Comparison of ENCODE assay signal across 40 cellular contexts in genomic region chr20:45742596-45742995, GRCh38. TPM values are rescaled to one million over a fixed set of nuclear protein-coding genes. Genes with fewer than 3 reads are reported as not detected.
"Had no signal": no experiment of that assay in that cellular context is flagged by ENCODE, and none has a peak within 500 bp of the region (broad histone marks: within the 10 kb centered on the region; RNA-seq: fewer than 3 reads in every experiment).

No MANE protein-coding gene starts in this region.

- H3K27me3 ChIP-seq: adrenal gland, ascending aorta, body of pancreas, brain microvascular endothelial cell, breast epithelium, cardiac muscle cell had no signal

- H3K36me3 ChIP-seq: adrenal gland, ascending aorta, brain microvascular endothelial cell, breast epithelium, cardiac muscle cell had no signal

- DNase-seq: activated effector memory CD4-positive, alpha-beta T cell treated with anti-CD3 and anti-CD28 coated beads, Interleukin-2, amount 50 U/mL, for 16 hours; activated effector memory CD4-positive, alpha-beta T cell treated with Interleukin-2 at 50 U/mL for 16 hours; activated gamma-delta T cell; activated gamma-delta T cell treated with Interleukin-2 at 50 U/mL for 16 hours; activated naive CD4-positive, alpha-beta T cell; activated naive CD4-positive, alpha-beta T cell treated with anti-CD3 and anti-CD28 coated beads for 36 hours; activated naive CD4-positive, alpha-beta T cell treated with anti-CD3 and anti-CD28 coated beads, Interleukin-2, amount 10 ng/mL, durations not matched to agents 7 days and 5 days; activated naive CD4-positive, alpha-beta T cell treated with anti-CD3 and anti-CD28 coated beads, Interleukin-2, amount 50 U/mL, for 16 hours; activated naive CD4-positive, alpha-beta T cell treated with Interleukin-2 at 50 U/mL for 16 hours; activated naive CD8-positive, alpha-beta T cell treated with anti-CD3 and anti-CD28 coated beads for 36 hours; activated naive CD8-positive, alpha-beta T cell treated with anti-CD3 and anti-CD28 coated beads, Interleukin-2, amount 10 ng/mL, durations not matched to agents 7 days and 5 days; activated naive CD8-positive, alpha-beta T cell treated with anti-CD3 and anti-CD28 coated beads, Interleukin-2, amount 50 U/mL, for 24 hours; activated T-cell treated with anti-CD3 and anti-CD28 coated beads for 4 hours; activated T-cell treated with anti-CD3 and anti-CD28 coated beads, Interleukin-2, amount 50 U/mL, for 1 hour; activated T-cell treated with anti-CD3 and anti-CD28 coated beads, Interleukin-2, amount 50 U/mL, for 24 hours; activated T-cell treated with anti-CD3 and anti-CD28 coated beads, Interleukin-2, amount 50 U/mL, for 4 hours; activated T-cell treated with anti-CD3 and anti-CD28 coated beads, Interleukin-2, amount 50 U/mL, for 48 hours; activated T-cell treated with anti-CD3 and anti-CD28 coated beads, Interleukin-2, amount 50 U/mL, for 72 hours; adrenal gland; amniotic stem cell; amygdala; anterior cingulate cortex; aorta; body of pancreas; brain microvascular endothelial cell; caudate nucleus; central memory CD4-positive, alpha-beta T cell; cerebellar nuclear complex had no signal

- H3K4me3 ChIP-seq: adrenal gland, ascending aorta, body of pancreas, breast epithelium, cardiac muscle cell had no signal

- H3K9me3 ChIP-seq: adrenal gland, ascending aorta, body of pancreas, breast epithelium had no signal

- H3K4me1 ChIP-seq: adrenal gland, ascending aorta, body of pancreas, breast epithelium had no signal

- H3K27ac ChIP-seq: adrenal gland, ascending aorta, body of pancreas, brain microvascular endothelial cell, breast epithelium, cardiac muscle cell had no signal

RNA-seq across cellular contexts. Expression of gene SPINT4, which starts 20.4 kb away (rescaled TPM):
- total RNA-seq: activated naive CD4-positive, alpha-beta T cell treated with anti-CD3 and anti-CD28 coated beads for 36 hours; activated naive CD4-positive, alpha-beta T cell treated with anti-CD3 and anti-CD28 coated beads, Interleukin-2, amount 50 U/mL, for 72 hours; activated naive CD8-positive, alpha-beta T cell treated with anti-CD3 and anti-CD28 coated beads for 36 hours; activated naive CD8-positive, alpha-beta T cell treated with anti-CD3 and anti-CD28 coated beads, Interleukin-2, amount 10 ng/mL, durations not matched to agents 7 days and 5 days; activated T-cell treated with anti-CD3 and anti-CD28 coated beads, Interleukin-2, amount 50 U/mL, for 4 hours; activated T-cell treated with anti-CD3 and anti-CD28 coated beads, Interleukin-2, amount 50 U/mL, for 72 hours; activated T-helper 1 cell treated with anti-CD3 and anti-CD28 coated beads, Interleukin-12 subunit alpha, Interleukin-12 subunit beta, Interleukin-2, Interleukin-4 antibody, amounts not matched to agents 30 ng/mL and 10 ng/mL and 1 ng/mL, durations not matched to agents 14 hours and 24 hours and 36 hours; activated T-helper 17 cell treated with anti-CD3 and anti-CD28 coated beads, Interleukin-2, amount 50 U/mL, for 72 hours; activated T-helper 2 cell treated with anti-CD3 and anti-CD28 coated beads, Interferon-gamma antibody, Interleukin-2, Interleukin-4, amounts not matched to agents 10 μg/mL and 5 μg/mL and 100 μg/mL, durations not matched to agents 14 hours and 24 hours and 36 hours; adrenal gland; aorta; ascending aorta; astrocyte; body of pancreas; breast epithelium; bronchial epithelial cell; cardiac muscle cell; cardiac septum; cerebellum had no signal
- polyA plus RNA-seq: adipose tissue, adrenal gland, aorta, cardiac muscle cell had no signal

RNA-seq across cellular contexts. Expression of gene WFDC10B, which starts 37.8 kb away (rescaled TPM):
- total RNA-seq: activated naive CD4-positive, alpha-beta T cell treated with anti-CD3 and anti-CD28 coated beads for 36 hours; activated naive CD4-positive, alpha-beta T cell treated with anti-CD3 and anti-CD28 coated beads, Interleukin-2, amount 50 U/mL, for 72 hours; activated naive CD8-positive, alpha-beta T cell treated with anti-CD3 and anti-CD28 coated beads for 36 hours; activated naive CD8-positive, alpha-beta T cell treated with anti-CD3 and anti-CD28 coated beads, Interleukin-2, amount 10 ng/mL, durations not matched to agents 7 days and 5 days; activated T-cell treated with anti-CD3 and anti-CD28 coated beads, Interleukin-2, amount 50 U/mL, for 4 hours; activated T-cell treated with anti-CD3 and anti-CD28 coated beads, Interleukin-2, amount 50 U/mL, for 72 hours; activated T-helper 1 cell treated with anti-CD3 and anti-CD28 coated beads, Interleukin-12 subunit alpha, Interleukin-12 subunit beta, Interleukin-2, Interleukin-4 antibody, amounts not matched to agents 30 ng/mL and 10 ng/mL and 1 ng/mL, durations not matched to agents 14 hours and 24 hours and 36 hours; activated T-helper 17 cell treated with anti-CD3 and anti-CD28 coated beads, Interleukin-2, amount 50 U/mL, for 72 hours; activated T-helper 2 cell treated with anti-CD3 and anti-CD28 coated beads, Interferon-gamma antibody, Interleukin-2, Interleukin-4, amounts not matched to agents 10 μg/mL and 5 μg/mL and 100 μg/mL, durations not matched to agents 14 hours and 24 hours and 36 hours; adrenal gland; aorta; ascending aorta; astrocyte; body of pancreas; breast epithelium; bronchial epithelial cell; cardiac muscle cell; cardiac septum; cerebellum had no signal
- polyA plus RNA-seq: adipose tissue, adrenal gland, cardiac muscle cell had no signal

RNA-seq across cellular contexts. Expression of gene WFDC13, which starts 40.8 kb away (rescaled TPM):
- total RNA-seq: activated naive CD4-positive, alpha-beta T cell treated with anti-CD3 and anti-CD28 coated beads for 36 hours; activated naive CD4-positive, alpha-beta T cell treated with anti-CD3 and anti-CD28 coated beads, Interleukin-2, amount 50 U/mL, for 72 hours; activated naive CD8-positive, alpha-beta T cell treated with anti-CD3 and anti-CD28 coated beads for 36 hours; activated naive CD8-positive, alpha-beta T cell treated with anti-CD3 and anti-CD28 coated beads, Interleukin-2, amount 10 ng/mL, durations not matched to agents 7 days and 5 days; activated T-cell treated with anti-CD3 and anti-CD28 coated beads, Interleukin-2, amount 50 U/mL, for 4 hours; activated T-cell treated with anti-CD3 and anti-CD28 coated beads, Interleukin-2, amount 50 U/mL, for 72 hours; activated T-helper 1 cell treated with anti-CD3 and anti-CD28 coated beads, Interleukin-12 subunit alpha, Interleukin-12 subunit beta, Interleukin-2, Interleukin-4 antibody, amounts not matched to agents 30 ng/mL and 10 ng/mL and 1 ng/mL, durations not matched to agents 14 hours and 24 hours and 36 hours; activated T-helper 17 cell treated with anti-CD3 and anti-CD28 coated beads, Interleukin-2, amount 50 U/mL, for 72 hours; activated T-helper 2 cell treated with anti-CD3 and anti-CD28 coated beads, Interferon-gamma antibody, Interleukin-2, Interleukin-4, amounts not matched to agents 10 μg/mL and 5 μg/mL and 100 μg/mL, durations not matched to agents 14 hours and 24 hours and 36 hours; adrenal gland; aorta; ascending aorta; astrocyte; body of pancreas; breast epithelium; bronchial epithelial cell; cardiac muscle cell; cardiac septum; cerebellum had no signal
- polyA plus RNA-seq: adipose tissue, adrenal gland, aorta, cardiac muscle cell had no signal

RNA-seq across cellular contexts. Expression of gene WFDC3, which starts 49.1 kb away (rescaled TPM):
- total RNA-seq: activated naive CD4-positive, alpha-beta T cell treated with anti-CD3 and anti-CD28 coated beads for 36 hours; activated naive CD8-positive, alpha-beta T cell treated with anti-CD3 and anti-CD28 coated beads for 36 hours; activated naive CD8-positive, alpha-beta T cell treated with anti-CD3 and anti-CD28 coated beads, Interleukin-2, amount 10 ng/mL, durations not matched to agents 7 days and 5 days; activated T-cell treated with anti-CD3 and anti-CD28 coated beads, Interleukin-2, amount 50 U/mL, for 4 hours; activated T-helper 1 cell treated with anti-CD3 and anti-CD28 coated beads, Interleukin-12 subunit alpha, Interleukin-12 subunit beta, Interleukin-2, Interleukin-4 antibody, amounts not matched to agents 30 ng/mL and 10 ng/mL and 1 ng/mL, durations not matched to agents 14 hours and 24 hours and 36 hours; activated T-helper 17 cell treated with anti-CD3 and anti-CD28 coated beads, Interleukin-2, amount 50 U/mL, for 72 hours; activated T-helper 2 cell treated with anti-CD3 and anti-CD28 coated beads, Interferon-gamma antibody, Interleukin-2, Interleukin-4, amounts not matched to agents 10 μg/mL and 5 μg/mL and 100 μg/mL, durations not matched to agents 14 hours and 24 hours and 36 hours; ascending aorta; body of pancreas; bronchial epithelial cell; cardiac muscle cell had no signal
